22 cellular contexts compared by ENCODE assay signal in the genomic region with DNA sequence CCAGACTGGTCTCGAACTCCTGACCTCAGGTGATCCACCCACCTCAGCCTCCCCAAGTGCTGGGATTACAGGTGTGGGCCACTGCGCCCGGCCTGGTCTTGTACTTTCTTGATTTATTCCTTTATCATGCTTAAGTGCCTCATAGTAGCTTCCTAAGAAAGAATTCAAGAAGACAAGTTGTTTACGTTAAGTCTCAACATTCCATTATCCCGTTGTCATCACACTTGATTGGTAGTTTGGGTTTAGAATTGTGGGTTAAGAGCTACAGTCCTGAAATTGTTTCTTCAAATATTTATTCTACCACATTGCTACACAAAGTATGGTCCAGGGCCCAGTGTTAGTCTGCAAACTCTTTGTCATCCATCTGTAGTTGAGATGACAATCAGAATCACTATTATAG.
DNase-seq lines count a peak whose midpoint lies in the region; ATAC-seq and TF ChIP-seq lines count a peak whose summit lies in the region.
"Had no signal": no experiment of that assay in that cellular context is flagged by ENCODE, and none has a peak within 500 bp of the region (broad histone marks: within the 10 kb centered on the region; RNA-seq: fewer than 3 reads in every experiment).

No MANE protein-coding gene starts in this region.

- H3K27me3 Mint-ChIP-seq in activated T-helper 1 cell treated with anti-CD3 and anti-CD28 coated beads, Interleukin-12 subunit alpha, Interleukin-12 subunit beta, Interleukin-2, Interleukin-4 antibody, amounts not matched to agents 30 ng/mL and 10 ng/mL and 1 ng/mL, durations not matched to agents 14 hours and 24 hours and 36 hours (ENCODE audit: insufficient read depth): peaks cover 2% of the 10 kb centered on the region

- in situ Hi-C loops in astrocyte of the cerebellum (cut with HindIII; ENCODE audit: low sequenced_read_pairs): no loop called here

- no peaks in the 10 kb centered on the region for H3K36me3 Mint-ChIP-seq in activated T-helper 1 cell treated with anti-CD3 and anti-CD28 coated beads, Interleukin-12 subunit alpha, Interleukin-12 subunit beta, Interleukin-2, Interleukin-4 antibody, amounts not matched to agents 30 ng/mL and 10 ng/mL and 1 ng/mL, durations not matched to agents 14 hours and 24 hours and 36 hours (ENCODE audit: low read depth)
- H3K36me3 Mint-ChIP-seq: neural progenitor cell; stimulated activated effector memory CD8-positive, alpha-beta T cell treated with anti-CD3 and anti-CD28 coated beads, Interleukin-12 subunit alpha, Interleukin-12 subunit beta, amount 100 ng/mL, for 72 hours had no signal

- ATAC-seq in omental fat pad (ENCODE audit: low FRiP score): no peak
- ATAC-seq in HG02973 (IDR thresholded peaks at IDR 0.05; ENCODE audit: unreplicated experiment): no peak
- ATAC-seq: HepG2; mucosa of descending colon; stimulated activated effector memory CD8-positive, alpha-beta T cell treated with anti-CD3 and anti-CD28 coated beads, Interleukin-12 subunit alpha, Interleukin-12 subunit beta, amount 100 ng/mL, for 72 hours had no signal

- no peaks in the 10 kb centered on the region for H3K9me3 Mint-ChIP-seq in activated T-helper 1 cell treated with anti-CD3 and anti-CD28 coated beads, Interleukin-12 subunit alpha, Interleukin-12 subunit beta, Interleukin-2, Interleukin-4 antibody, amounts not matched to agents 30 ng/mL and 10 ng/mL and 1 ng/mL, durations not matched to agents 14 hours and 24 hours and 36 hours
- H3K9me3 Mint-ChIP-seq: neural progenitor cell; stimulated activated effector memory CD8-positive, alpha-beta T cell treated with anti-CD3 and anti-CD28 coated beads, Interleukin-12 subunit alpha, Interleukin-12 subunit beta, amount 100 ng/mL, for 72 hours had no signal

- H3K27ac ChIP-seq in AG04450 (ENCODE audit: low read depth, low read length): no peak overlapping the region
- H3K27ac ChIP-seq: neural progenitor cell, Peyer's patch, SK-N-MC, testis had no signal

- H3K27me3 ChIP-seq in AG04450 (ENCODE audit: control insufficient read depth, insufficient read depth, low read length): no peaks in the 10 kb centered on the region
- H3K27me3 ChIP-seq: neural progenitor cell, Peyer's patch, testis had no signal

- POLR2A ChIA-PET in AG04450 (lab: Yijun Ruan, JAX): interaction anchor here (0.6 to 2.4 kb wide), 3 partner anchors 11 to 218 kb away, joined by 3 to 26 read pairs (median 5); no protein-coding TSS in a partner anchor

- DNase-seq in AG04450 (ENCODE audit: low read depth, low spot score) (peak; percentile 65), H4 (ENCODE audit: low spot score) (peak; percentile 65), astrocyte of the cerebellum (ENCODE audit: low read depth) (peak; percentile 31), kidney glomerular epithelial cell (lab: John Stamatoyannopoulos, UW) (peak; percentile 47), omental fat pad (ENCODE audit: low spot score) (no peak), COR-L47 (lab: John Stamatoyannopoulos, UW) (no peak)
- DNase-seq in activated T-helper 1 cell treated with anti-CD3 and anti-CD28 coated beads, Interleukin-12 subunit alpha, Interleukin-12 subunit beta, Interleukin-2, Interleukin-4 antibody, amounts not matched to agents 30 ng/mL and 10 ng/mL and 1 ng/mL, durations not matched to agents 14 hours and 24 hours and 36 hours (ENCODE audit: low spot score): no peak
- DNase-seq: activated CD4-positive, alpha-beta T cell treated with anti-CD3 and anti-CD28 coated beads for 48 hours; activated gamma-delta T cell; amniotic stem cell; GDM1; mucosa of descending colon; NCI-H1694 treated with DMSO at 0.1 percent for 48 hours; NCI-H226; Peyer's patch; T1000; testis had no signal

- H3K4me1 Mint-ChIP-seq in activated T-helper 1 cell treated with anti-CD3 and anti-CD28 coated beads, Interleukin-12 subunit alpha, Interleukin-12 subunit beta, Interleukin-2, Interleukin-4 antibody, amounts not matched to agents 30 ng/mL and 10 ng/mL and 1 ng/mL, durations not matched to agents 14 hours and 24 hours and 36 hours (ENCODE audit: low read depth): no peaks in the 10 kb centered on the region
- H3K4me1 Mint-ChIP-seq: stimulated activated effector memory CD8-positive, alpha-beta T cell treated with anti-CD3 and anti-CD28 coated beads, Interleukin-12 subunit alpha, Interleukin-12 subunit beta, amount 100 ng/mL, for 72 hours had no signal

- CTCF ChIA-PET in AG04450 (lab: Charles Lee): interaction anchor here (0.6 to 2.2 kb wide), 3 partner anchors 11 to 850 kb away, joined by 3 to 13 read pairs (median 12); no protein-coding TSS in a partner anchor

- H3K4me3 ChIP-seq in AG04450 (ENCODE audit: low read depth, low read length) (no peak overlapping the region), astrocyte of the cerebellum (ENCODE audit: low read depth, low read length) (no peak overlapping the region)
- H3K4me3 ChIP-seq: mucosa of descending colon, neural progenitor cell, Peyer's patch, SK-N-MC, testis had no signal

- no peaks in the 10 kb centered on the region for H3K9me3 ChIP-seq in AG04450 (ENCODE audit: control insufficient read depth, insufficient read depth, low read length)
- H3K9me3 ChIP-seq: mucosa of descending colon, Peyer's patch, testis had no signal

- intact Hi-C loops in activated T-helper 1 cell treated with anti-CD3 and anti-CD28 coated beads, Interleukin-12 subunit alpha, Interleukin-12 subunit beta, Interleukin-2, Interleukin-4 antibody, amounts not matched to agents 30 ng/mL and 10 ng/mL and 1 ng/mL, durations not matched to agents 14 hours and 24 hours and 36 hours (cut with micrococcal nuclease): no loop called here

- no peak for TF ChIP-seq CTCF in AG04450 (IDR thresholded peaks at IDR 0.05; ENCODE audit: low read depth, low read length)
- no peak for TF ChIP-seq CTCF in astrocyte of the cerebellum (IDR thresholded peaks at IDR 0.05; ENCODE audit: low read depth, low read length, missing control alignments)
- TF ChIP-seq CTCF in omental fat pad (IDR thresholded peaks at IDR 0.05): no peak

- no peak overlapping the region for H3K27ac Mint-ChIP-seq in activated T-helper 1 cell treated with anti-CD3 and anti-CD28 coated beads, Interleukin-12 subunit alpha, Interleukin-12 subunit beta, Interleukin-2, Interleukin-4 antibody, amounts not matched to agents 30 ng/mL and 10 ng/mL and 1 ng/mL, durations not matched to agents 14 hours and 24 hours and 36 hours
- H3K27ac Mint-ChIP-seq: neural progenitor cell; stimulated activated effector memory CD8-positive, alpha-beta T cell treated with anti-CD3 and anti-CD28 coated beads, Interleukin-12 subunit alpha, Interleukin-12 subunit beta, amount 100 ng/mL, for 72 hours had no signal

- no peak overlapping the region for H3K4me3 Mint-ChIP-seq in activated T-helper 1 cell treated with anti-CD3 and anti-CD28 coated beads, Interleukin-12 subunit alpha, Interleukin-12 subunit beta, Interleukin-2, Interleukin-4 antibody, amounts not matched to agents 30 ng/mL and 10 ng/mL and 1 ng/mL, durations not matched to agents 14 hours and 24 hours and 36 hours
- H3K4me3 Mint-ChIP-seq: neural progenitor cell; stimulated activated effector memory CD8-positive, alpha-beta T cell treated with anti-CD3 and anti-CD28 coated beads, Interleukin-12 subunit alpha, Interleukin-12 subunit beta, amount 100 ng/mL, for 72 hours had no signal

Comparison
In these comparisons a context has a peak if more than half of its experiments do, and no peak if none do; other contexts are left out.
1. DNase-seq: peak in AG04450 (single experiment), H4 (single experiment), astrocyte of the cerebellum (single experiment) and kidney glomerular epithelial cell (single experiment); none in omental fat pad (single experiment), activated T-helper 1 cell treated with anti-CD3 and anti-CD28 coated beads, Interleukin-12 subunit alpha, Interleukin-12 subunit beta, Interleukin-2, Interleukin-4 antibody, amounts not matched to agents 30 ng/mL and 10 ng/mL and 1 ng/mL, durations not matched to agents 14 hours and 24 hours and 36 hours (single experiment) and COR-L47 (single experiment).